Comparison of ENCODE assay signal across 19 cellular contexts in genomic region chr7:148395990-148396716, GRCh38.
A peak's percentile ranks its signal among the peaks of the same experiment; 100 is the strongest.
DNase-seq lines count a peak whose midpoint lies in the region; ATAC-seq and TF ChIP-seq lines count a peak whose summit lies in the region.
"Had no signal": no experiment of that assay in that cellular context is flagged by ENCODE, and none has a peak within 500 bp of the region (broad histone marks: within the 10 kb centered on the region; RNA-seq: fewer than 3 reads in every experiment).

No MANE protein-coding gene starts in this region.

- no peak overlapping the region for H2AK5ac ChIP-seq in trophoblast cell (ENCODE audit: low read length)

- H3K9me3 Mint-ChIP-seq in WTC11 = no peaks in the 10 kb centered on the region
- H3K9me3 Mint-ChIP-seq in activated CD4-positive, alpha-beta memory T cell treated with anti-CD3 and anti-CD28 coated beads for 36 hours = no peaks in the 10 kb centered on the region
- H3K9me3 Mint-ChIP-seq: activated CD4-positive, alpha-beta memory T cell treated with anti-CD3 and anti-CD28 coated beads, Interleukin-2, amount 10 ng/mL, durations not matched to agents 7 days and 5 days; activated naive CD4-positive, alpha-beta T cell treated with anti-CD3 and anti-CD28 coated beads for 36 hours; activated T-cell treated with anti-CD3 and anti-CD28 coated beads, Interleukin-2, amount 50 U/mL, for 24 hours had no signal

- H3K18ac ChIP-seq in trophoblast cell (ENCODE audit: low read length) = peak overlapping the region; percentile 18

- peak overlapping the region; percentile 1 for H3K9ac ChIP-seq in iPS-18a (ENCODE audit: low read length)
- H3K9ac ChIP-seq in trophoblast cell (ENCODE audit: low read length) = no peak overlapping the region

- H3K4me3 Mint-ChIP-seq in WTC11 = peak overlapping the region; percentile 12; the same call in 1 of the 2 replicates
- no peak overlapping the region for H3K4me3 Mint-ChIP-seq in activated CD4-positive, alpha-beta memory T cell treated with anti-CD3 and anti-CD28 coated beads for 36 hours
- H3K4me3 Mint-ChIP-seq: activated CD4-positive, alpha-beta memory T cell treated with anti-CD3 and anti-CD28 coated beads, Interleukin-2, amount 10 ng/mL, durations not matched to agents 7 days and 5 days; activated naive CD4-positive, alpha-beta T cell treated with anti-CD3 and anti-CD28 coated beads for 36 hours; activated T-cell treated with anti-CD3 and anti-CD28 coated beads, Interleukin-2, amount 50 U/mL, for 24 hours had no signal

- CTCF ChIA-PET in WTC11 (lab: Charles Lee) = no interaction called here
- CTCF ChIA-PET in activated CD4-positive, alpha-beta memory T cell treated with anti-CD3 and anti-CD28 coated beads for 36 hours (lab: Charles Lee) = no interaction called here

- peak; percentile 12 for ATAC-seq in WTC11

- TF ChIP-seq CTCF in WTC11 (IDR thresholded peaks at IDR 0.05) (no peak), GM20000 (IDR thresholded peaks at IDR 0.05; ENCODE audit: extremely low read depth, missing control alignments) (no peak)

- intact Hi-C loops in activated CD4-positive, alpha-beta memory T cell treated with anti-CD3 and anti-CD28 coated beads for 36 hours (cut with micrococcal nuclease) = no loop called here

- H3K9me3 ChIP-seq in iPS-18a (ENCODE audit: control insufficient read depth, low read depth, low read length) = no peaks in the 10 kb centered on the region
- no peaks in the 10 kb centered on the region for H3K9me3 ChIP-seq in trophoblast cell (ENCODE audit: insufficient read depth, low read depth, low read length)
- H3K9me3 ChIP-seq: left ventricle myocardium inferior, uterus had no signal

- no peak overlapping the region for H2AFZ ChIP-seq in trophoblast cell (ENCODE audit: insufficient read depth, low read length, poor library complexity)

- peaks cover 3% of the 10 kb centered on the region; the same call in 1 of the 2 replicates for H3K36me3 Mint-ChIP-seq in WTC11
- no peaks in the 10 kb centered on the region for H3K36me3 Mint-ChIP-seq in activated CD4-positive, alpha-beta memory T cell treated with anti-CD3 and anti-CD28 coated beads for 36 hours

- H3K4me3 ChIP-seq in iPS-18a (ENCODE audit: low read length) (no peak overlapping the region), trophoblast cell (ENCODE audit: low read depth, low read length) (no peak overlapping the region)
- H3K4me3 ChIP-seq: coronary artery, left ventricle myocardium inferior, uterus had no signal

- H4K12ac ChIP-seq in trophoblast cell (ENCODE audit: low read depth, low read length) = no peak overlapping the region

- H3K4me1 ChIP-seq in iPS-18a (ENCODE audit: control insufficient read depth, low read depth, low read length) (peaks cover 64% of the 10 kb centered on the region), trophoblast cell (ENCODE audit: control insufficient read depth in 1 of 2, insufficient read depth in 2 of 2, low read length in 2 of 2) (peaks cover 5 to 9% of the 10 kb centered on the region in 2 experiments)
- H3K4me1 ChIP-seq: left ventricle myocardium inferior, uterus had no signal

- H2BK5ac ChIP-seq in trophoblast cell (ENCODE audit: low read depth, low read length, poor library complexity) = no peak overlapping the region

- no peak overlapping the region for H4K8ac ChIP-seq in trophoblast cell (ENCODE audit: low read depth, low read length)

- no CpG with 5 or more reads among the region's 12 CpGs for WGBS in trophoblast cell (ENCODE audit: extremely low coverage, insufficient coverage, insufficient read length)

- H3K27ac ChIP-seq in iPS-18a (ENCODE audit: low read length) (peak overlapping the region; percentile 62), trophoblast cell (ENCODE audit: low read depth, low read length) (no peak overlapping the region)
- H3K27ac ChIP-seq: coronary artery, left ventricle myocardium inferior, uterus had no signal

- no peak overlapping the region for H3K23ac ChIP-seq in trophoblast cell (ENCODE audit: low read length)

- H3K4me2 ChIP-seq in trophoblast cell (ENCODE audit: low read length) = no peak overlapping the region

- H3K4me1 Mint-ChIP-seq in WTC11 = peaks cover 80% of the 10 kb centered on the region
- H3K4me1 Mint-ChIP-seq in activated CD4-positive, alpha-beta memory T cell treated with anti-CD3 and anti-CD28 coated beads for 36 hours (ENCODE audit: low read depth) = no peaks in the 10 kb centered on the region

- H3K27ac Mint-ChIP-seq in WTC11 = peak overlapping the region; percentile 26
- H3K27ac Mint-ChIP-seq in activated CD4-positive, alpha-beta memory T cell treated with anti-CD3 and anti-CD28 coated beads for 36 hours = no peak overlapping the region
- H3K27ac Mint-ChIP-seq: activated CD4-positive, alpha-beta memory T cell treated with anti-CD3 and anti-CD28 coated beads, Interleukin-2, amount 10 ng/mL, durations not matched to agents 7 days and 5 days; activated naive CD4-positive, alpha-beta T cell treated with anti-CD3 and anti-CD28 coated beads for 36 hours; activated T-cell treated with anti-CD3 and anti-CD28 coated beads, Interleukin-2, amount 50 U/mL, for 24 hours had no signal

- no peak overlapping the region for H3K4ac ChIP-seq in trophoblast cell (ENCODE audit: low read depth, low read length)

- H3K14ac ChIP-seq in trophoblast cell (ENCODE audit: low read length) = no peak overlapping the region

- peaks cover 2% of the 10 kb centered on the region for H3K79me2 ChIP-seq in trophoblast cell (ENCODE audit: control insufficient read depth, insufficient read depth, low read length, poor library complexity)

- H2BK12ac ChIP-seq in trophoblast cell (ENCODE audit: low read length) = no peak overlapping the region

- POLR2A ChIA-PET in WTC11 (lab: Charles Lee) = no interaction called here
- POLR2A ChIA-PET in activated CD4-positive, alpha-beta memory T cell treated with anti-CD3 and anti-CD28 coated beads for 36 hours (lab: Charles Lee) = no interaction called here

- no peak overlapping the region for H4K91ac ChIP-seq in trophoblast cell (ENCODE audit: low read depth, low read length)

- no peaks in the 10 kb centered on the region for H3K36me3 ChIP-seq in iPS-18a (ENCODE audit: control insufficient read depth, low read depth, low read length)
- peaks cover 0 to 2% of the 10 kb centered on the region in 2 experiments for H3K36me3 ChIP-seq in trophoblast cell (ENCODE audit: control insufficient read depth in 1 of 2, insufficient read depth in 2 of 2, low read length in 2 of 2)
- H3K36me3 ChIP-seq: left ventricle myocardium inferior, uterus had no signal

- H2BK120ac ChIP-seq in trophoblast cell (ENCODE audit: insufficient read depth, low read length, poor library complexity) = no peak overlapping the region

- DNase-seq in M059J (ENCODE audit: low read depth) = peak; percentile 3
- DNase-seq in WTC11 (ENCODE audit: low spot score) = no peak
- peak in 1 of 2 donors; percentile 18 for DNase-seq in trophoblast cell
- no peak for DNase-seq in activated CD4-positive, alpha-beta memory T cell treated with anti-CD3 and anti-CD28 coated beads for 36 hours
- DNase-seq in AG08395 (ENCODE audit: low spot score) = no peak
- DNase-seq in GM20000 (ENCODE audit: low spot score) = no peak
- DNase-seq: activated CD4-positive, alpha-beta memory T cell treated with anti-CD3 and anti-CD28 coated beads, Interleukin-2, amount 10 ng/mL, durations not matched to agents 7 days and 5 days; activated naive CD4-positive, alpha-beta T cell treated with anti-CD3 and anti-CD28 coated beads for 36 hours; activated T-cell treated with anti-CD3 and anti-CD28 coated beads, Interleukin-2, amount 50 U/mL, for 24 hours; aorta; KBM-7; left ventricle myocardium inferior; NCI-H1048; NK-92 treated with Interleukin-12 subunit alpha and Interleukin-12 subunit beta, amount 100 ng/mL, for 24 hours; small intestine; stimulated activated CD4-positive, alpha-beta T cell treated with anti-CD3 and anti-CD28 coated beads, Interleukin-4, amount 100 ng/mL, for 24 hours; uterus had no signal

- no peaks in the 10 kb centered on the region for H3K27me3 Mint-ChIP-seq in WTC11 (ENCODE audit: low read depth)
- H3K27me3 Mint-ChIP-seq in activated CD4-positive, alpha-beta memory T cell treated with anti-CD3 and anti-CD28 coated beads for 36 hours = peaks cover 29% of the 10 kb centered on the region

- H3K27me3 ChIP-seq in iPS-18a (ENCODE audit: control insufficient read depth, insufficient read depth, low read length) = no peaks in the 10 kb centered on the region
- no peaks in the 10 kb centered on the region for H3K27me3 ChIP-seq in trophoblast cell (ENCODE audit: insufficient read depth, low read length)
- H3K27me3 ChIP-seq: uterus had no signal

- peaks cover 4% of the 10 kb centered on the region for H3K79me1 ChIP-seq in trophoblast cell (ENCODE audit: low read length)

TF ChIP-seq in WTC11, 78 proteins besides CTCF, POLR2A, EP300 and RAD21 (continues in another document):
- TF ChIP-seq ZMAT4 (CRISPR knock-in tag; IDR thresholded peaks at IDR 0.05) = no peak
- TF ChIP-seq SMAD3 (CRISPR knock-in tag; IDR thresholded peaks at IDR 0.05; ENCODE audit: borderline replicate concordance) = no peak
- no peak for TF ChIP-seq NFE2L1 (CRISPR knock-in tag; IDR thresholded peaks at IDR 0.05)
- TF ChIP-seq USF1 (CRISPR knock-in tag; IDR thresholded peaks at IDR 0.05) = peak; percentile 71
- TF ChIP-seq USF2 (CRISPR knock-in tag; IDR thresholded peaks at IDR 0.05) = peak; percentile 72
